9 cellular contexts compared by ENCODE assay signal in the genomic region with DNA sequence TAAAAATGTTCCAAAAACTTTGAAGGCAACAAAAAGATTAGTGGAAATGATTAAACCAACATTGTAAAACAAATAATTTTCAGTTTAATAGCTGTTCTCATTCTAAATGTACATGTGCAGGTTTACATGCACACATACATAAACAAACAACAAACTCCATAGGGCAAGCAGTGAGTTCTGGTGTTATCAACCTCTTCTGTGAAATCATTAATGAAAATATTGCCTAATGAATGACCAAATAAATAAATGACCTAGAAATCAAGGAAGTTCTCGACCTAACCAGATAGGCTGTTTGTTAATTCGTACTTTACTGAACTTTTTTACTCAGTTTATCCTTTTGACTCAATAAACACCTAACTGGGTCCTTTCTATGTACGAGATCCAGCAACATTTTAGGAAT.
"Had no signal": no experiment of that assay in that cellular context is flagged by ENCODE, and none has a peak within 500 bp of the region (broad histone marks: within the 10 kb centered on the region; RNA-seq: fewer than 3 reads in every experiment).

No MANE protein-coding gene starts in this region.

- H3K36me3 Mint-ChIP-seq: IgD-negative memory B cell had no signal

- H3K27ac Mint-ChIP-seq: HFFc6, IgD-negative memory B cell had no signal

- H3K27ac ChIP-seq: GM23248, KMS-11 had no signal

- H3K9me3 Mint-ChIP-seq: IgD-negative memory B cell had no signal

- H3K9me3 ChIP-seq: HAP-1 had no signal

- H3K9ac ChIP-seq: GM23248, KMS-11 had no signal

- DNase-seq: GM23248, GOT3, H7, HFFc6, KBM-7 had no signal

- H3K4me1 ChIP-seq: HAP-1 had no signal

- H3K4me3 Mint-ChIP-seq: HFFc6, IgD-negative memory B cell had no signal

- ATAC-seq: HCT116 had no signal

- H3K4me2 ChIP-seq: KMS-11 had no signal

- H2AFZ ChIP-seq: GM23248 had no signal

- H3K4me1 Mint-ChIP-seq: IgD-negative memory B cell had no signal

- H3K4me3 ChIP-seq: GM23248, HAP-1 had no signal

- H3K36me3 ChIP-seq: HAP-1 had no signal
